Comparison of ENCODE assay signal across 24 cellular contexts in the genomic region with DNA sequence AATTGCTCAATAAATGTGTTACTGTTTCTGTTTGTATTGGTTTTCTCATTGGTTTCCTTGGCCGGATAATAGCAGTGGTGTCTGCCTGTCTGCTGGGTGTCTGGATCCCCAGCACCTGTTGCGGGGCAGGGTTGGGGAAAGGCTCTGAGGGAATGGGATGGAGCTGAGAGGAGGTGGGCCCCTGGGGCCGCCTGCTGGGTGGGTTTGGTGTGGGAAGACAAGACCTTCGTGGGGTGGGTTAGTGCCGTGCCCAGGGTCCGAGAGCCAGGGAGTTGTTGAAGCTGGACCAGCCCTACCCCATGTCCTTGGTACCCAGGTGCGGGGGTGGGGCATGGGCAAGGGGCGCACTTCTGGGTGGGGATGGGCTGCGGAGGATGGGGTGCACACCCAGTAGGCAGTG. TPM values are rescaled to one million over a fixed set of nuclear protein-coding genes. Genes with fewer than 3 reads are reported as not detected.
A peak's percentile ranks its signal among the peaks of the same experiment; 100 is the strongest.
DNase-seq lines count a peak whose midpoint lies in the region; ATAC-seq and TF ChIP-seq lines count a peak whose summit lies in the region.
"Had no signal": no experiment of that assay in that cellular context is flagged by ENCODE, and none has a peak within 500 bp of the region (broad histone marks: within the 10 kb centered on the region; RNA-seq: fewer than 3 reads in every experiment).

No MANE protein-coding gene starts in this region.

- 93% methylated on average over 4 of the region's 9 CpGs for WGBS in smooth muscle cell (ENCODE audit: low lambda C conversion rate)

- no peaks in the 10 kb centered on the region for H3K27me3 ChIP-seq in osteoblast (ENCODE audit: insufficient read depth, low read length)
- no peaks in the 10 kb centered on the region for H3K27me3 ChIP-seq in smooth muscle cell (ENCODE audit: low read depth)
- H3K27me3 ChIP-seq: SJCRH30 had no signal

- H3F3A ChIP-seq in smooth muscle cell (ENCODE audit: low read depth), result no peaks in the 10 kb centered on the region

- H3K4me1 ChIP-seq in osteoblast (ENCODE audit: insufficient read depth, low read length) (peaks cover 8% of the 10 kb centered on the region), smooth muscle cell (ENCODE audit: low read depth) (peaks cover 7% of the 10 kb centered on the region)

- no peak overlapping the region for H2AFZ ChIP-seq in osteoblast (ENCODE audit: low read length)
- H2AFZ ChIP-seq in smooth muscle cell (ENCODE audit: low read depth), result no peak overlapping the region

- no peak overlapping the region for H3K4me3 ChIP-seq in osteoblast (ENCODE audit: insufficient read depth, low read length)
- no peak overlapping the region for H3K4me3 ChIP-seq in smooth muscle cell
- H3K4me3 ChIP-seq: GM12878, SJCRH30 had no signal

- H3K27me3 Mint-ChIP-seq in glutamatergic neuron (ENCODE audit: unreplicated experiment), result peaks cover 10% of the 10 kb centered on the region
- H3K27me3 Mint-ChIP-seq: IgD-negative memory B cell had no signal

- POLR2A ChIA-PET in RWPE1 (lab: Yijun Ruan, JAX; ENCODE audit: low non-redundant PET), result no interaction called here

- H3K4me3 Mint-ChIP-seq in glutamatergic neuron (ENCODE audit: unreplicated experiment), result no peak overlapping the region

- H3K9me3 ChIP-seq in osteoblast (ENCODE audit: low read depth, low read length), result no peaks in the 10 kb centered on the region
- H3K9me3 ChIP-seq in smooth muscle cell (replicated peaks; ENCODE audit: low read depth), result no peaks in the 10 kb centered on the region
- H3K9me3 ChIP-seq: SJCRH30 had no signal

- H4K20me1 ChIP-seq in osteoblast (ENCODE audit: insufficient read depth, low read length) (peaks cover 69% of the 10 kb centered on the region), smooth muscle cell (ENCODE audit: low read depth) (peaks cover 86% of the 10 kb centered on the region)

- H3K27ac ChIP-seq in RWPE1 (peak overlapping the region; percentile 32), osteoblast (ENCODE audit: low read depth, low read length) (no peak overlapping the region), smooth muscle cell (ENCODE audit: low read depth) (no peak overlapping the region)
- H3K27ac ChIP-seq: SJCRH30 had no signal

- peaks cover 3% of the 10 kb centered on the region for H3K36me3 Mint-ChIP-seq in glutamatergic neuron (ENCODE audit: unreplicated experiment)

- peak; percentile 56 for DNase-seq in Right ventricle myocardium inferior (ENCODE audit: missing footprints)
- DNase-seq in cardiac septum (ENCODE audit: low spot score), result no peak
- DNase-seq in RWPE1 (ENCODE audit: low spot score), result no peak
- DNase-seq in glutamatergic neuron, result no peak
- DNase-seq in osteoblast (ENCODE audit: insufficient read length, low spot score, missing footprints), result peak; percentile 66
- no peak for DNase-seq in DMS153 treated with DMSO at 0.1 percent for 48 hours (lab: John Stamatoyannopoulos, UW; ENCODE audit: unreplicated experiment)
- DNase-seq in smooth muscle cell (lab: John Stamatoyannopoulos, UW; ENCODE audit: unreplicated experiment), result no peak
- DNase-seq: 8988T; AML-193; C1 segment of cervical spinal cord; DMS79 treated with DMSO at 0.1 percent for 48 hours; H7; MV-4-11; NCI-H1694; NCI-H2081; NCI-H2171; NCI-H345; NCI-H524; NCI-H774; NK-92 treated with Interleukin-12 subunit alpha and Interleukin-12 subunit beta, amount 100 ng/mL, for 24 hours; SJCRH30 had no signal

- CTCF ChIA-PET in RWPE1 (lab: Yijun Ruan, JAX), result interaction anchor here (0.6 to 0.7 kb wide), 2 partner anchors 9 to 685 kb away, joined by 3 to 5 read pairs; no protein-coding TSS in a partner anchor

- TF ChIP-seq CTCF in RWPE1 (conservative IDR thresholded peaks at IDR 0.05; ENCODE audit: low read depth), result no peak
- TF ChIP-seq CTCF in glutamatergic neuron (IDR thresholded peaks at IDR 0.05; ENCODE audit: partially characterized antibody, unreplicated experiment), result no peak
- no peak for TF ChIP-seq CTCF in osteoblast (IDR thresholded peaks at IDR 0.05; ENCODE audit: extremely low read depth, low read depth, low read length)
- no peak for TF ChIP-seq CTCF in smooth muscle cell (IDR thresholded peaks at IDR 0.05; ENCODE audit: borderline replicate concordance, insufficient read depth, poor library complexity, severe bottlenecking)

- peaks cover 6% of the 10 kb centered on the region for H3K36me3 ChIP-seq in osteoblast (ENCODE audit: insufficient read depth, low read length)
- no peaks in the 10 kb centered on the region for H3K36me3 ChIP-seq in smooth muscle cell (ENCODE audit: low read depth)

- H3K9me3 Mint-ChIP-seq in glutamatergic neuron (ENCODE audit: unreplicated experiment), result peaks cover 19% of the 10 kb centered on the region
- H3K9me3 Mint-ChIP-seq: IgD-negative memory B cell had no signal

- H3K79me2 ChIP-seq in osteoblast (ENCODE audit: insufficient read depth, low read length) (peaks cover 90% of the 10 kb centered on the region), smooth muscle cell (ENCODE audit: low read depth) (peaks cover 80% of the 10 kb centered on the region)

- H3K27ac Mint-ChIP-seq in glutamatergic neuron (ENCODE audit: unreplicated experiment), result peak overlapping the region; percentile 2

- H3K4me2 ChIP-seq in osteoblast (ENCODE audit: insufficient read depth, low read length) (no peak overlapping the region), smooth muscle cell (no peak overlapping the region)

- intact Hi-C loops in Right ventricle myocardium inferior (cut with DNase I) (loop anchor here (10.0 kb wide), 1 partner anchor 227 kb away; no protein-coding TSS in a partner anchor), cardiac septum (cut with DNase I) (no loop called here)

- ATAC-seq in Right ventricle myocardium inferior (no peak), HG02938 (IDR thresholded peaks at IDR 0.05; ENCODE audit: unreplicated experiment) (no peak)
- ATAC-seq: GM12878 had no signal

- H3K9ac ChIP-seq in smooth muscle cell (ENCODE audit: low read depth), result no peak overlapping the region

- H3K4me1 Mint-ChIP-seq in glutamatergic neuron (ENCODE audit: low read depth, unreplicated experiment), result peaks cover 22% of the 10 kb centered on the region

RNA-seq across cellular contexts. Expression of a gene that starts 4.0 kb away (rescaled TPM):
- 7.8 TPM for total RNA-seq in Right ventricle myocardium inferior
- 8.0 TPM for total RNA-seq in cardiac septum
- total RNA-seq in glutamatergic neuron (ENCODE audit: unreplicated experiment), result 50.4 TPM
- 12.7 TPM in 2 replicates for total RNA-seq in osteoblast
- total RNA-seq in smooth muscle cell, result 10.1 and 15.1 TPM in 2 replicates
- polyA plus RNA-seq in smooth muscle cell, result 1.1 and 2.3 TPM in 2 replicates

RNA-seq across cellular contexts. Expression of a gene that starts 4.3 kb away (rescaled TPM):
- total RNA-seq in Right ventricle myocardium inferior (230 TPM), cardiac septum (198 TPM), glutamatergic neuron (ENCODE audit: unreplicated experiment) (289 TPM), osteoblast (208 and 215 TPM in 2 replicates), smooth muscle cell (297 and 376 TPM in 2 replicates)
- polyA plus RNA-seq in smooth muscle cell, result 461 and 473 TPM in 2 replicates

RNA-seq across cellular contexts. Expression of a gene that starts 25.3 kb away (rescaled TPM):
- total RNA-seq in Right ventricle myocardium inferior (55.2 TPM), cardiac septum (51.0 TPM), glutamatergic neuron (ENCODE audit: unreplicated experiment) (73.6 TPM), osteoblast (41.8 and 48.5 TPM in 2 replicates), smooth muscle cell (21.5 and 22.7 TPM in 2 replicates)
- polyA plus RNA-seq in smooth muscle cell, result 4.9 and 5.6 TPM in 2 replicates

RNA-seq across cellular contexts. Expression of a gene that starts 35.3 kb away (rescaled TPM):
- total RNA-seq in Right ventricle myocardium inferior, result 21.6 TPM
- 26.6 TPM for total RNA-seq in cardiac septum
- total RNA-seq in glutamatergic neuron (ENCODE audit: unreplicated experiment), result 27.1 TPM
- 22.1 and 25.0 TPM in 2 replicates for total RNA-seq in osteoblast
- 19.9 and 21.9 TPM in 2 replicates for total RNA-seq in smooth muscle cell
- polyA plus RNA-seq in smooth muscle cell, result 13.4 and 17.9 TPM in 2 replicates

Comparison
In these comparisons a context has a peak if more than half of its experiments do, and no peak if none do; other contexts are left out.
1. DNase-seq: peak in Right ventricle myocardium inferior (single experiment) and osteoblast (single experiment); none in cardiac septum (single experiment), RWPE1 (single experiment), glutamatergic neuron (single experiment), DMS153 treated with DMSO at 0.1 percent for 48 hours (single experiment) and smooth muscle cell (single experiment).